ENCODE assay signal across 17 cellular contexts in the genomic region with DNA sequence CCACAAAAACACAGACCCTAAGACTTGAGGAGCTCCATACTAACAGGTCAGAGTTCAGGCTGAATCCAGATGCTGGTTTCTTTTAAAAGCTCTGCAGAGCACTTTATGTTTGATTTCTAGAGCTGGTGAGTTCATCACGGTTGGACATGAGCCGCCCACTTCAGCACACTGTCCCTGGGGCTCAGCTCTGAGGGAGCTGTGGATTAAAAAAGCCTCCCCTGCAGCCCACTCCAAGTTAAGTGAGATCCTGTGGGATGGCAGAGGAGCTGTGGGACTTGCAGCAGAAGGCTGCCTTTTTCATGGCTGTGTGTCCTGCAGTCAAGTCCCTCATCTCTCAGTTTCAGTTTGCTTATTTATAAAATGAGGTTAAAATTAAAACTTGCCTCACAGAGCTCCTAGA.
"Had no signal": no experiment of that assay in that cellular context is flagged by ENCODE, and none has a peak within 500 bp of the region (broad histone marks: within the 10 kb centered on the region; RNA-seq: fewer than 3 reads in every experiment).

No MANE protein-coding gene starts in this region.

- H3K9me3 Mint-ChIP-seq: activated B cell treated with CpG ODN at 0.5 μM for 24 hours; activated CD4-positive, alpha-beta T cell treated with anti-CD3 and anti-CD28 coated beads, Interleukin-2, amount 10 ng/mL, durations not matched to agents 24 days and 14 days; activated naive CD4-positive, alpha-beta T cell treated with anti-CD3 and anti-CD28 coated beads, Interleukin-2, amount 50 U/mL, for 72 hours; mesothelial cell of epicardium; stimulated activated naive B cell treated with anti-CD40 and anti-IgM and Interleukin-4, amounts not matched to agents 10 μg/mL and 1 μg/mL and 100 μg/mL, for 72 hours had no signal

- H3K4me3 ChIP-seq: body of pancreas, colonic mucosa, esophagus muscularis mucosa, tibial nerve had no signal

- ATAC-seq: activated CD8-positive, alpha-beta T cell treated with anti-CD3 and anti-CD28 coated beads, Interleukin-2, amount 10 ng/mL, durations not matched to agents 7 days and 5 days; activated naive CD4-positive, alpha-beta T cell treated with anti-CD3 and anti-CD28 coated beads, Interleukin-2, amount 50 U/mL, for 72 hours; stimulated activated naive B cell treated with anti-CD40 and anti-IgM and Interleukin-4, amounts not matched to agents 10 μg/mL and 1 μg/mL and 100 μg/mL, for 72 hours had no signal

- H3K36me3 ChIP-seq: colonic mucosa had no signal

- H3K27ac Mint-ChIP-seq: activated B cell treated with CpG ODN at 0.5 μM for 24 hours; activated CD4-positive, alpha-beta T cell treated with anti-CD3 and anti-CD28 coated beads, Interleukin-2, amount 10 ng/mL, durations not matched to agents 24 days and 14 days; activated CD8-positive, alpha-beta T cell treated with anti-CD3 and anti-CD28 coated beads, Interleukin-2, amount 10 ng/mL, durations not matched to agents 7 days and 5 days; activated naive CD4-positive, alpha-beta T cell treated with anti-CD3 and anti-CD28 coated beads, Interleukin-2, amount 50 U/mL, for 72 hours; mesothelial cell of epicardium; stimulated activated naive B cell treated with anti-CD40 and anti-IgM and Interleukin-4, amounts not matched to agents 10 μg/mL and 1 μg/mL and 100 μg/mL, for 72 hours had no signal

- H3K27me3 Mint-ChIP-seq: activated B cell treated with CpG ODN at 0.5 μM for 24 hours; stimulated activated naive B cell treated with anti-CD40 and anti-IgM and Interleukin-4, amounts not matched to agents 10 μg/mL and 1 μg/mL and 100 μg/mL, for 72 hours had no signal

- H3K27ac ChIP-seq: colonic mucosa, esophagus muscularis mucosa, tibial nerve had no signal

- DNase-seq: activated B cell treated with CpG ODN at 0.5 μM for 24 hours; activated CD4-positive, alpha-beta T cell treated with anti-CD3 and anti-CD28 coated beads, Interleukin-2, amount 10 ng/mL, durations not matched to agents 24 days and 14 days; activated CD8-positive, alpha-beta memory T cell treated with anti-CD3 and anti-CD28 coated beads, Interleukin-2, amount 50 U/mL, for 4 hours; activated CD8-positive, alpha-beta T cell treated with anti-CD3 and anti-CD28 coated beads, Interleukin-2, amount 10 ng/mL, durations not matched to agents 7 days and 5 days; activated gamma-delta T cell; activated T-cell treated with anti-CD3 and anti-CD28 coated beads, Interleukin-2, amount 50 U/mL, for 48 hours; amniotic stem cell; body of pancreas; central memory CD4-positive, alpha-beta T cell; colonic mucosa; glutamatergic neuron; stimulated activated CD4-positive, alpha-beta T cell treated with anti-CD3 and anti-CD28 coated beads, Interleukin-2, amount 100 ng/mL, for 48 hours; stimulated activated naive B cell treated with anti-CD40 and anti-IgM and Interleukin-4, amounts not matched to agents 10 μg/mL and 1 μg/mL and 100 μg/mL, for 72 hours had no signal

- H3K9me3 ChIP-seq: body of pancreas, colonic mucosa, esophagus muscularis mucosa, tibial nerve had no signal

- H3K4me3 Mint-ChIP-seq: activated B cell treated with CpG ODN at 0.5 μM for 24 hours; activated CD4-positive, alpha-beta T cell treated with anti-CD3 and anti-CD28 coated beads, Interleukin-2, amount 10 ng/mL, durations not matched to agents 24 days and 14 days; activated CD8-positive, alpha-beta T cell treated with anti-CD3 and anti-CD28 coated beads, Interleukin-2, amount 10 ng/mL, durations not matched to agents 7 days and 5 days; mesothelial cell of epicardium; stimulated activated naive B cell treated with anti-CD40 and anti-IgM and Interleukin-4, amounts not matched to agents 10 μg/mL and 1 μg/mL and 100 μg/mL, for 72 hours had no signal

- H3K27me3 ChIP-seq: body of pancreas, colonic mucosa, esophagus muscularis mucosa, tibial nerve had no signal
